ENCODE assay signal across 12 cellular contexts in genomic region chr3:183638092-183638644, GRCh38. TPM values are rescaled to one million over a fixed set of nuclear protein-coding genes. Genes with fewer than 3 reads are reported as not detected.
A peak's percentile ranks its signal among the peaks of the same experiment; 100 is the strongest.
DNase-seq lines count a peak whose midpoint lies in the region; ATAC-seq, FAIRE-seq and TF ChIP-seq lines count a peak whose summit lies in the region.
"Had no signal": no experiment of that assay in that cellular context is flagged by ENCODE, and none has a peak within 500 bp of the region (broad histone marks: within the 10 kb centered on the region; RNA-seq: fewer than 3 reads in every experiment).

No MANE protein-coding gene starts in this region.

- H2BK15ac ChIP-seq in mesenchymal stem cell (ENCODE audit: low read depth, poor library complexity, severe bottlenecking): no peak overlapping the region

- H4K91ac ChIP-seq in mesenchymal stem cell (ENCODE audit: low read length): no peak overlapping the region

- ATAC-seq in activated naive CD4-positive, alpha-beta T cell treated with anti-CD3 and anti-CD28 coated beads, Interleukin-2, amount 50 U/mL, for 72 hours: no peak
- no peak for ATAC-seq in GM18909 (IDR thresholded peaks at IDR 0.05; ENCODE audit: poor library complexity, unreplicated experiment)
- ATAC-seq in esophagus mucosa: no peak

- intact Hi-C loops in Caco-2 (cut with micrococcal nuclease; ENCODE audit: unreplicated experiment): loop anchor here (5.0 kb wide), 2 partner anchors 129 to 171 kb away; no protein-coding TSS in a partner anchor

- no peaks in the 10 kb centered on the region for H3K27me3 Mint-ChIP-seq in Caco-2 (ENCODE audit: insufficient read depth, unreplicated experiment)

- H3K9me3 Mint-ChIP-seq in Caco-2 (ENCODE audit: unreplicated experiment): no peaks in the 10 kb centered on the region
- H3K9me3 Mint-ChIP-seq in activated naive CD4-positive, alpha-beta T cell treated with anti-CD3 and anti-CD28 coated beads, Interleukin-2, amount 50 U/mL, for 72 hours: no peaks in the 10 kb centered on the region

- in situ Hi-C loops in ACHN (cut with HindIII; ENCODE audit: low pct_ligation_motif_present, low pct_unique_long_range_greater_than_20kb, low sequenced_read_pairs): no loop called here

- H3K79me1 ChIP-seq in mesenchymal stem cell (replicated peaks; ENCODE audit: low read length, poor library complexity, severe bottlenecking): peaks cover 6% of the 10 kb centered on the region

- H3K27me3 ChIP-seq in Caco-2 (replicated peaks; ENCODE audit: control insufficient read depth, insufficient read depth, low read length): no peaks in the 10 kb centered on the region
- no peaks in the 10 kb centered on the region for H3K27me3 ChIP-seq in mesenchymal stem cell (ENCODE audit: control insufficient read depth in 1 of 2, insufficient read depth in 1 of 2, low read length in 2 of 2)

- H3K4me1 ChIP-seq in Caco-2 (no peaks in the 10 kb centered on the region), mesenchymal stem cell (ENCODE audit: control insufficient read depth, insufficient read depth, low read depth, low read length) (peaks cover 2% of the 10 kb centered on the region)

- H3K23ac ChIP-seq in mesenchymal stem cell (ENCODE audit: low read length in 2 of 2): no peak overlapping the region

- POLR2A ChIA-PET in Caco-2 (lab: Charles Lee): interaction anchor here (0.8 kb wide), 1 partner anchor 60 kb away, joined by 3 read pairs; the partner anchor contains the start of gene YEATS2

- H2BK5ac ChIP-seq in mesenchymal stem cell (ENCODE audit: low read depth, low read length, poor library complexity, severe bottlenecking): no peak overlapping the region

- no peak overlapping the region for H3K18ac ChIP-seq in mesenchymal stem cell (ENCODE audit: low read depth in 1 of 2, low read length in 2 of 2)

- no peak overlapping the region for H2BK12ac ChIP-seq in mesenchymal stem cell (ENCODE audit: low read length in 2 of 2)

- no peak for DNase-seq in Caco-2
- no peak for DNase-seq in activated naive CD4-positive, alpha-beta T cell treated with anti-CD3 and anti-CD28 coated beads, Interleukin-2, amount 50 U/mL, for 72 hours (ENCODE audit: low spot score in 2 of 2)
- DNase-seq in mesenchymal stem cell: peak; percentile 14
- DNase-seq in NK-92 treated with Interleukin-12 subunit alpha and Interleukin-12 subunit beta, amount 100 ng/mL, for 24 hours (lab: John Stamatoyannopoulos, UW): no peak
- no peak for DNase-seq in ACHN
- DNase-seq: activated CD8-positive, alpha-beta memory T cell treated with anti-CD3 and anti-CD28 coated beads, Interleukin-2, amount 50 U/mL, for 48 hours; NCI-H1417 had no signal

- no peak overlapping the region for H3K4ac ChIP-seq in mesenchymal stem cell (ENCODE audit: low read depth in 1 of 2, low read length in 2 of 2)

- peak; percentile 14 for FAIRE-seq in A204.1 (lab: Jason Lieb, UNC)
- FAIRE-seq: H1 had no signal

- no peak overlapping the region for H3K9ac ChIP-seq in mesenchymal stem cell (ENCODE audit: low read length)

- H3K4me3 Mint-ChIP-seq in Caco-2 (ENCODE audit: unreplicated experiment): peak overlapping the region; percentile 82

- no peak overlapping the region for H2BK120ac ChIP-seq in mesenchymal stem cell (ENCODE audit: low read depth, low read length)

- H2AFZ ChIP-seq in mesenchymal stem cell (ENCODE audit: low read depth, low read length): no peak overlapping the region

- H3K4me3 ChIP-seq in Caco-2 (ENCODE audit: low read depth, low read length) (no peak overlapping the region), mesenchymal stem cell (ENCODE audit: insufficient read depth in 1 of 2, low read depth in 1 of 2, low read length in 2 of 2) (no peak overlapping the region)
- H3K4me3 ChIP-seq: skin epidermis had no signal

- TSS peak; percentile 27 for BruUV-seq in Caco-2 (replicated peaks; lab: Mats Ljungman, UMichigan)

- H4K8ac ChIP-seq in mesenchymal stem cell (ENCODE audit: low read length): no peak overlapping the region

- no peak overlapping the region for H3K27ac Mint-ChIP-seq in Caco-2 (ENCODE audit: unreplicated experiment)
- H3K27ac Mint-ChIP-seq in activated naive CD4-positive, alpha-beta T cell treated with anti-CD3 and anti-CD28 coated beads, Interleukin-2, amount 50 U/mL, for 72 hours: peak overlapping the region; percentile 19 to 91

- no peak overlapping the region for H2AK5ac ChIP-seq in mesenchymal stem cell (ENCODE audit: low read length, severe bottlenecking)

- H3K27ac ChIP-seq in mesenchymal stem cell (ENCODE audit: low read length, poor library complexity, severe bottlenecking): no peak overlapping the region

- no peak for TF ChIP-seq CTCF in Caco-2 (IDR thresholded peaks at IDR 0.05; ENCODE audit: insufficient read depth in 1 of 2, low read depth in 1 of 2, low read length in 1 of 2, severe bottlenecking in 1 of 2, unreplicated experiment in 1 of 2)

- no peak overlapping the region for H3K4me2 ChIP-seq in mesenchymal stem cell (ENCODE audit: low read length, poor library complexity, severe bottlenecking)

- H3K9me3 ChIP-seq in Caco-2 (no peaks in the 10 kb centered on the region), mesenchymal stem cell (ENCODE audit: control insufficient read depth, low read length) (no peaks in the 10 kb centered on the region)

- H3K36me3 ChIP-seq in Caco-2 (ENCODE audit: control insufficient read depth, insufficient read depth, low read length) (no peaks in the 10 kb centered on the region), mesenchymal stem cell (ENCODE audit: control insufficient read depth in 1 of 2, insufficient read depth in 2 of 2, low read depth in 1 of 2, low read length in 2 of 2) (peaks cover 0 to 3% of the 10 kb centered on the region in 2 experiments)

- H3K36me3 Mint-ChIP-seq in Caco-2 (ENCODE audit: insufficient read depth, unreplicated experiment): peaks cover 19% of the 10 kb centered on the region
- H3K36me3 Mint-ChIP-seq in activated naive CD4-positive, alpha-beta T cell treated with anti-CD3 and anti-CD28 coated beads, Interleukin-2, amount 50 U/mL, for 72 hours: peaks cover 6 to 13% of the 10 kb centered on the region in 2 donors

- H3K4me1 Mint-ChIP-seq in Caco-2 (ENCODE audit: low read depth, unreplicated experiment): no peaks in the 10 kb centered on the region

- CTCF ChIA-PET in Caco-2 (lab: Charles Lee): no interaction called here

- no peak overlapping the region for H3K14ac ChIP-seq in mesenchymal stem cell (ENCODE audit: low read length in 2 of 2)

- 67% methylated on average over 2 of the region's 5 CpGs for WGBS in mesenchymal stem cell

RNA-seq across cellular contexts. Expression of gene KLHL24, which starts 2.7 kb away (rescaled TPM):
- total RNA-seq in Caco-2 (2022) (16.8 and 17.6 TPM in 2 replicates), esophagus mucosa (13.2 TPM)
- total RNA-seq in activated naive CD4-positive, alpha-beta T cell treated with anti-CD3 and anti-CD28 coated beads, Interleukin-2, amount 50 U/mL, for 72 hours: 10 to 100 TPM; 10.7 to 75.1 TPM
- 27.0 TPM for polyA plus RNA-seq in mesenchymal stem cell (2013, experiment 1 of 2)
- polyA plus RNA-seq in mesenchymal stem cell (2013, experiment 2 of 2): 24.3 TPM

RNA-seq across cellular contexts. Expression of gene YEATS2, which starts 59.4 kb away (rescaled TPM):
- total RNA-seq in Caco-2 (2022) (34.5 and 37.7 TPM in 2 replicates), esophagus mucosa (13.2 TPM)
- total RNA-seq in activated naive CD4-positive, alpha-beta T cell treated with anti-CD3 and anti-CD28 coated beads, Interleukin-2, amount 50 U/mL, for 72 hours: 10 to 100 TPM; 43.3 to 82.2 TPM
- 15.9 TPM for polyA plus RNA-seq in mesenchymal stem cell (2013, experiment 1 of 2)
- 14.4 TPM for polyA plus RNA-seq in mesenchymal stem cell (2013, experiment 2 of 2)
